17 cellular contexts compared by ENCODE assay signal in the genomic region with DNA sequence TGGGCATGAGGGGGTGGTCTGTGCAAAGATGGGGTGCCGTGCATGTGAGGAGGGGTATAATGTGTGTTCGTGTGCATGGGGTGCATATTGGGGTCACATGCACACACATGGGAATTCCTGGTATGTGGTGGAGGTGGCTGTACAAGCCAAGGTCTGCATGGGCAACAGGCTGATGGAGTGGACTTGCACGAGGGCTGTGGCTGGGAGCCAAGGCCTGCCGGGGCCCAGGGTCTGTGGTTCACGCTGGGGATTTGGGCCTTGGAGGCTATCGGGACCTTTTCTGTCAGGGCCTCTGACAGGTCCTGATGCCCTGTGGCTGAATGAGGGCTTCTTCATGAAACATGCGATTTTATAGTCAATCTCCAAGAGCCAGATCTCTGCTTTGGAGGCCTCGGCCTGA. TPM values are rescaled to one million over a fixed set of nuclear protein-coding genes. Genes with fewer than 3 reads are reported as not detected.
DNase-seq lines count a peak whose midpoint lies in the region; ATAC-seq and TF ChIP-seq lines count a peak whose summit lies in the region.
"Had no signal": no experiment of that assay in that cellular context is flagged by ENCODE, and none has a peak within 500 bp of the region (broad histone marks: within the 10 kb centered on the region; RNA-seq: fewer than 3 reads in every experiment).

No MANE protein-coding gene starts in this region.

- H3K9me3 Mint-ChIP-seq in CD14-positive monocyte, result no peaks in the 10 kb centered on the region
- H3K9me3 Mint-ChIP-seq: activated CD4-positive, alpha-beta T cell treated with anti-CD3 and anti-CD28 coated beads, Interleukin-2, amount 10 ng/mL, durations not matched to agents 7 days and 5 days; activated T-cell treated with anti-CD3 and anti-CD28 coated beads, Interleukin-2, amount 50 U/mL, for 4 hours; memory B cell; neural crest cell; stimulated activated memory B cell treated with anti-CD40 and anti-IgM and Interleukin-4, amounts not matched to agents 10 μg/mL and 1 μg/mL and 100 μg/mL, for 72 hours had no signal

- intact Hi-C loops in CD14-positive monocyte (cut with micrococcal nuclease) (loop anchor here (5.0 kb wide), 2 partner anchors 39 to 89 kb away; a partner anchor contains a TSS), mucosa of descending colon (cut with DNase I, micrococcal nuclease) (no loop called here), spleen (cut with DNase I; ENCODE audit: low total_unique reads) (no loop called here)

- peak overlapping the region; percentile 92 to 98 (median 94) for H3K27ac Mint-ChIP-seq in CD14-positive monocyte
- H3K27ac Mint-ChIP-seq: activated CD4-positive, alpha-beta T cell treated with anti-CD3 and anti-CD28 coated beads, Interleukin-2, amount 10 ng/mL, durations not matched to agents 7 days and 5 days; memory B cell; stimulated activated memory B cell treated with anti-CD40 and anti-IgM and Interleukin-4, amounts not matched to agents 10 μg/mL and 1 μg/mL and 100 μg/mL, for 72 hours had no signal

- H3K4me1 ChIP-seq in mucosa of descending colon (ENCODE audit: low read depth) (no peaks in the 10 kb centered on the region), spleen (peaks cover 40 to 92% (median 68%) of the 10 kb centered on the region in 6 donors)

- H3K9me3 ChIP-seq in mucosa of descending colon, result no peaks in the 10 kb centered on the region
- no peaks in the 10 kb centered on the region for H3K9me3 ChIP-seq in spleen

- H3K4me3 ChIP-seq in mucosa of descending colon (no peak overlapping the region), spleen (no peak overlapping the region)
- H3K4me3 ChIP-seq: PC-9 had no signal

- H3K36me3 ChIP-seq in mucosa of descending colon (ENCODE audit: low read depth), result no peaks in the 10 kb centered on the region
- H3K36me3 ChIP-seq in spleen, result no peaks in the 10 kb centered on the region

- DNase-seq in CD14-positive monocyte (ENCODE audit: low spot score), result no peak
- peak; percentile 7 for DNase-seq in dermis blood vessel endothelial cell
- peak in 2 of 3 donors; percentile 13 to 26 for DNase-seq in mucosa of descending colon
- DNase-seq in spleen, result peak; percentile 70
- DNase-seq in NCI-H2107 (lab: John Stamatoyannopoulos, UW), result no peak
- DNase-seq in activated T-cell treated with anti-CD3 and anti-CD28 coated beads for 4 hours, result no peak
- DNase-seq in SHP77 (lab: John Stamatoyannopoulos, UW), result no peak
- no peak for DNase-seq in cortex of kidney (lab: John Stamatoyannopoulos, UW)
- DNase-seq: activated CD4-positive, alpha-beta T cell treated with anti-CD3 and anti-CD28 coated beads, Interleukin-2, amount 10 ng/mL, durations not matched to agents 7 days and 5 days; activated T-cell treated with anti-CD3 and anti-CD28 coated beads, Interleukin-2, amount 50 U/mL, for 4 hours; cerebellar nuclear complex; NCI-H2029 treated with DMSO at 0.1 percent for 48 hours; NCI-H526 treated with DMSO at 0.1 percent for 48 hours; PC-9 had no signal

- 55 to 72% (median 59%) methylated on average over 7 to 8 of the region's 8 CpGs for WGBS in spleen, 5 donors

- no peak for ATAC-seq in mucosa of descending colon
- ATAC-seq: activated T-cell treated with anti-CD3 and anti-CD28 coated beads, Interleukin-2, amount 50 U/mL, for 4 hours; stimulated activated memory B cell treated with anti-CD40 and anti-IgM and Interleukin-4, amounts not matched to agents 10 μg/mL and 1 μg/mL and 100 μg/mL, for 72 hours had no signal

- TF ChIP-seq CTCF in CD14-positive monocyte (IDR thresholded peaks at IDR 0.05), result no peak
- TF ChIP-seq CTCF in mucosa of descending colon (IDR thresholded peaks at IDR 0.05), result no peak
- no peak for TF ChIP-seq CTCF in spleen (IDR thresholded peaks at IDR 0.05 in 8 of 11, conservative IDR thresholded peaks at IDR 0.05 in 3 of 11)

- peaks cover 0 to 3% of the 10 kb centered on the region in 2 donors for H3K36me3 Mint-ChIP-seq in CD14-positive monocyte
- H3K36me3 Mint-ChIP-seq: memory B cell; stimulated activated memory B cell treated with anti-CD40 and anti-IgM and Interleukin-4, amounts not matched to agents 10 μg/mL and 1 μg/mL and 100 μg/mL, for 72 hours had no signal

- H3K4me1 Mint-ChIP-seq in CD14-positive monocyte, result peaks cover 76% of the 10 kb centered on the region
- H3K4me1 Mint-ChIP-seq: activated CD4-positive, alpha-beta T cell treated with anti-CD3 and anti-CD28 coated beads, Interleukin-2, amount 10 ng/mL, durations not matched to agents 7 days and 5 days had no signal

- no peak for TF ChIP-seq POLR2A in spleen (IDR thresholded peaks at IDR 0.05)

- H3K27ac ChIP-seq in spleen, result peak overlapping the region in 7 of 8 donors; percentile 51 to 70 (median 68)
- H3K27ac ChIP-seq: PC-9 had no signal

- H3K27me3 ChIP-seq in spleen (replicated peaks in 1 of 7), result peaks cover 0 to 18% (median 0%) of the 10 kb centered on the region in 7 donors

- peak overlapping the region in 1 of 2 donors; percentile 48 for H3K4me3 Mint-ChIP-seq in CD14-positive monocyte
- H3K4me3 Mint-ChIP-seq: activated CD4-positive, alpha-beta T cell treated with anti-CD3 and anti-CD28 coated beads, Interleukin-2, amount 10 ng/mL, durations not matched to agents 7 days and 5 days; activated T-cell treated with anti-CD3 and anti-CD28 coated beads, Interleukin-2, amount 50 U/mL, for 4 hours; memory B cell; stimulated activated memory B cell treated with anti-CD40 and anti-IgM and Interleukin-4, amounts not matched to agents 10 μg/mL and 1 μg/mL and 100 μg/mL, for 72 hours had no signal

- no peaks in the 10 kb centered on the region for H3K27me3 Mint-ChIP-seq in CD14-positive monocyte (ENCODE audit: low read depth in 3 of 3)
- H3K27me3 Mint-ChIP-seq: activated CD4-positive, alpha-beta T cell treated with anti-CD3 and anti-CD28 coated beads, Interleukin-2, amount 10 ng/mL, durations not matched to agents 7 days and 5 days had no signal

RNA-seq across cellular contexts. Expression of a gene that starts 9.8 kb away (rescaled TPM):
- polyA plus RNA-seq in CD14-positive monocyte (1 to 10 TPM; 7.1 to 9.9 TPM), spleen (10 to 100 TPM; 44.4 to 97.9 (median 79.2) TPM)
- total RNA-seq in dermis blood vessel endothelial cell (415 and 872 TPM in 2 replicates), mucosa of descending colon (10 to 100 TPM; 26.8 to 57.1 (median 48.1) TPM), spleen (100 to 1,000 TPM; 121 to 238 (median 170) TPM)

Comparison
In these comparisons a context has a peak if more than half of its experiments do, and no peak if none do; other contexts are left out.
1. DNase-seq: peak in dermis blood vessel endothelial cell (single experiment), mucosa of descending colon (2 of 3) and spleen (single experiment); none in CD14-positive monocyte (single experiment), NCI-H2107 (single experiment), activated T-cell treated with anti-CD3 and anti-CD28 coated beads for 4 hours (single experiment), SHP77 (0 of 2) and cortex of kidney (single experiment).
2. intact Hi-C loops: an anchor here in CD14-positive monocyte (5.0 kb wide); none called in mucosa of descending colon and spleen.